16 cellular contexts compared by ENCODE assay signal in the genomic region with DNA sequence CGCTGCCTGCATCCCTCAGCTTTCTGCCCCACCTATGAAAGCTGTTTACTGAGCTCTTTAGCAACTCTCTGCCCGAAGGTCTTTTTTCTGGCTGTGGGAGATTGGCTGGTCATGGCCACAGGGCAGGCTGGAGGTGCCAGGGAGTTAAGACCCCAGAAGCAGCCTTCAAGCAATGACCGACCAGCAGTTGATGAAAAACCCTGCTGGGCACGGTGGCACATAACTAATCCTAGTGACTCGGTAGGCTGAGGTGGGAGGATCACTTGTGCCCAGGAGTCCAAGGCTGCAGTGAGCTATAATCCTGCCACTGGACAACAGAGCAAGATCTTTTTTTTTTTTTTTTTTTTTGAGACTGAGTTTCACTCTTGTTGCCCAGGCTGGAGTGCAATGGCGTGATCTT. TPM values are rescaled to one million over a fixed set of nuclear protein-coding genes. Genes with fewer than 3 reads are reported as not detected.
DNase-seq lines count a peak whose midpoint lies in the region; ATAC-seq and TF ChIP-seq lines count a peak whose summit lies in the region.
"Had no signal": no experiment of that assay in that cellular context is flagged by ENCODE, and none has a peak within 500 bp of the region (broad histone marks: within the 10 kb centered on the region; RNA-seq: fewer than 3 reads in every experiment).

No MANE protein-coding gene starts in this region.

- TF ChIP-seq CTCF in HEK293 (tag by site-specific recombination; IDR thresholded peaks at IDR 0.05), result no peak
- TF ChIP-seq CTCF in RWPE2 (IDR thresholded peaks at IDR 0.05; ENCODE audit: poor library complexity, severe bottlenecking), result no peak

- H2BK12ac ChIP-seq in mesenchymal stem cell (ENCODE audit: low read length in 2 of 2), result no peak overlapping the region

- H3K18ac ChIP-seq in mesenchymal stem cell (ENCODE audit: low read depth in 1 of 2, low read length in 2 of 2), result no peak overlapping the region

- no peak overlapping the region for H3K23ac ChIP-seq in mesenchymal stem cell (ENCODE audit: low read length in 2 of 2)

- no peaks in the 10 kb centered on the region for H4K20me1 ChIP-seq in BLaER1
- H4K20me1 ChIP-seq: BLaER1 treated with 17β-estradiol and CSF1 and Interleukin-3, amounts not matched to agents 10 nM and 100 nM had no signal

- peak overlapping the region; percentile 80 for H2AK5ac ChIP-seq in mesenchymal stem cell (ENCODE audit: low read length, severe bottlenecking)

- H2BK5ac ChIP-seq in mesenchymal stem cell (ENCODE audit: low read depth, low read length, poor library complexity, severe bottlenecking), result no peak overlapping the region

- H3K36me3 ChIP-seq in BLaER1 (no peaks in the 10 kb centered on the region), HEK293 (ENCODE audit: control insufficient read depth in 2 of 2, insufficient read depth in 1 of 2, low read length in 2 of 2) (no peaks in the 10 kb centered on the region), RWPE2 (ENCODE audit: low read depth) (no peaks in the 10 kb centered on the region), mesenchymal stem cell (ENCODE audit: control insufficient read depth in 1 of 2, insufficient read depth in 2 of 2, low read depth in 1 of 2, low read length in 2 of 2) (no peaks in the 10 kb centered on the region)
- H3K36me3 ChIP-seq: BLaER1 treated with 17β-estradiol and CSF1 and Interleukin-3, amounts not matched to agents 10 nM and 100 nM had no signal

- H3K4me3 ChIP-seq in BLaER1 (no peak overlapping the region), HEK293 (ENCODE audit: low read depth, low read length) (no peak overlapping the region), RWPE2 (ENCODE audit: severe bottlenecking) (no peak overlapping the region), mesenchymal stem cell (ENCODE audit: insufficient read depth in 1 of 2, low read depth in 1 of 2, low read length in 2 of 2) (no peak overlapping the region)
- H3K4me3 ChIP-seq: BLaER1 treated with 17β-estradiol and CSF1 and Interleukin-3, amounts not matched to agents 10 nM and 100 nM; GM23248 had no signal

- no peak overlapping the region for H3K27ac Mint-ChIP-seq in T-helper 2 cell treated with Interferon-gamma antibody and Interleukin-4, amounts not matched to agents 5 μg/mL and 100 μg/mL, for 36 hours
- H3K27ac Mint-ChIP-seq: CD4-positive, alpha-beta T cell had no signal

- H3K4ac ChIP-seq in mesenchymal stem cell (ENCODE audit: low read depth in 1 of 2, low read length in 2 of 2), result no peak overlapping the region

- H2BK15ac ChIP-seq in mesenchymal stem cell (ENCODE audit: low read depth, poor library complexity, severe bottlenecking), result no peak overlapping the region

- CTCF ChIA-PET in HEK293 (lab: Yijun Ruan, JAX), result interaction anchor here (0.9 to 2.0 kb wide), 3 partner anchors 11 to 72 kb away, joined by 3 to 10 read pairs (median 3); no protein-coding TSS in a partner anchor

- peaks cover 3% of the 10 kb centered on the region for H3K4me1 Mint-ChIP-seq in T-helper 2 cell treated with Interferon-gamma antibody and Interleukin-4, amounts not matched to agents 5 μg/mL and 100 μg/mL, for 36 hours (ENCODE audit: low read depth)

- H3K9ac ChIP-seq in BLaER1, result no peak overlapping the region
- H3K9ac ChIP-seq in mesenchymal stem cell (ENCODE audit: low read length), result no peak overlapping the region
- H3K9ac ChIP-seq: BLaER1 treated with 17β-estradiol and CSF1 and Interleukin-3, amounts not matched to agents 10 nM and 100 nM; GM23248 had no signal

- ATAC-seq in RWPE2 (ENCODE audit: low read depth), result no peak
- ATAC-seq: HCT116 had no signal

- H3K14ac ChIP-seq in mesenchymal stem cell (ENCODE audit: low read length in 2 of 2), result no peak overlapping the region

- H3K9me3 ChIP-seq in BLaER1 (peaks cover 14% of the 10 kb centered on the region; the same call in 1 of the 2 replicates), HEK293 (ENCODE audit: control insufficient read depth, insufficient read depth, low read depth, low read length) (no peaks in the 10 kb centered on the region), RWPE2 (ENCODE audit: severe bottlenecking) (no peaks in the 10 kb centered on the region), mesenchymal stem cell (ENCODE audit: control insufficient read depth, low read length) (peaks cover 5% of the 10 kb centered on the region)

- no peak overlapping the region for H4K8ac ChIP-seq in mesenchymal stem cell (ENCODE audit: low read length)

- DNase-seq in RWPE2 (ENCODE audit: low spot score) (no peak), mesenchymal stem cell (no peak), COLO829 (ENCODE audit: low spot score) (no peak), NCI-H1930 (lab: John Stamatoyannopoulos, UW) (no peak)
- no peak for DNase-seq in stimulated activated CD4-positive, alpha-beta T cell treated with anti-CD3 and anti-CD28 coated beads, Interleukin-2, amount 100 ng/mL, for 48 hours
- DNase-seq in T-helper 2 cell treated with Interferon-gamma antibody and Interleukin-4, amounts not matched to agents 5 μg/mL and 100 μg/mL, for 36 hours (ENCODE audit: low spot score), result no peak
- DNase-seq: 8988T; CD4-positive, alpha-beta T cell; DMS153; DMS79; GDM1; GM23248 had no signal

- H3K27ac ChIP-seq in BLaER1, result no peak overlapping the region
- H3K27ac ChIP-seq in HEK293 (ENCODE audit: extremely low read depth, low read depth, low read length), result no peak overlapping the region
- H3K27ac ChIP-seq in RWPE2 (ENCODE audit: poor library complexity, severe bottlenecking), result peak overlapping the region; percentile 64
- no peak overlapping the region for H3K27ac ChIP-seq in mesenchymal stem cell (ENCODE audit: low read length, poor library complexity, severe bottlenecking)
- H3K27ac ChIP-seq: BLaER1 treated with 17β-estradiol and CSF1 and Interleukin-3, amounts not matched to agents 10 nM and 100 nM; GM23248 had no signal

- no peaks in the 10 kb centered on the region for H3K9me3 Mint-ChIP-seq in T-helper 2 cell treated with Interferon-gamma antibody and Interleukin-4, amounts not matched to agents 5 μg/mL and 100 μg/mL, for 36 hours
- H3K9me3 Mint-ChIP-seq: CD4-positive, alpha-beta T cell had no signal

- H2BK120ac ChIP-seq in mesenchymal stem cell (ENCODE audit: low read depth, low read length), result no peak overlapping the region

- H4K91ac ChIP-seq in mesenchymal stem cell (ENCODE audit: low read length), result no peak overlapping the region

- WGBS in mesenchymal stem cell, result 98% methylated on average over 5 of the region's 6 CpGs

- no peaks in the 10 kb centered on the region for H3K79me1 ChIP-seq in mesenchymal stem cell (replicated peaks; ENCODE audit: low read length, poor library complexity, severe bottlenecking)

- H3K4me3 Mint-ChIP-seq in T-helper 2 cell treated with Interferon-gamma antibody and Interleukin-4, amounts not matched to agents 5 μg/mL and 100 μg/mL, for 36 hours, result no peak overlapping the region
- H3K4me3 Mint-ChIP-seq: CD4-positive, alpha-beta T cell had no signal

- H3K4me2 ChIP-seq in BLaER1 (peak overlapping the region; percentile 79), mesenchymal stem cell (ENCODE audit: low read length, poor library complexity, severe bottlenecking) (no peak overlapping the region)

- H3K27me3 ChIP-seq in BLaER1, result no peaks in the 10 kb centered on the region
- no peaks in the 10 kb centered on the region for H3K27me3 ChIP-seq in RWPE2 (ENCODE audit: insufficient read depth, poor library complexity, severe bottlenecking)
- H3K27me3 ChIP-seq in mesenchymal stem cell (ENCODE audit: control insufficient read depth in 1 of 2, insufficient read depth in 1 of 2, low read length in 2 of 2), result no peaks in the 10 kb centered on the region
- H3K27me3 ChIP-seq: BLaER1 treated with 17β-estradiol and CSF1 and Interleukin-3, amounts not matched to agents 10 nM and 100 nM had no signal

- POLR2A ChIA-PET in HEK293 (lab: Yijun Ruan, JAX), result no interaction called here

- H3K4me1 ChIP-seq in BLaER1 (peaks cover 44% of the 10 kb centered on the region), HEK293 (ENCODE audit: control insufficient read depth, insufficient read depth, low read length) (no peaks in the 10 kb centered on the region), RWPE2 (ENCODE audit: insufficient read depth, poor library complexity, severe bottlenecking) (peaks cover 12% of the 10 kb centered on the region), mesenchymal stem cell (ENCODE audit: control insufficient read depth, insufficient read depth, low read depth, low read length) (peaks cover 8% of the 10 kb centered on the region)

- H2AFZ ChIP-seq in mesenchymal stem cell (ENCODE audit: low read depth, low read length), result no peak overlapping the region
- H2AFZ ChIP-seq: GM23248 had no signal

- no peaks in the 10 kb centered on the region for H3K36me3 Mint-ChIP-seq in T-helper 2 cell treated with Interferon-gamma antibody and Interleukin-4, amounts not matched to agents 5 μg/mL and 100 μg/mL, for 36 hours (ENCODE audit: low read depth)

- H3K27me3 Mint-ChIP-seq in T-helper 2 cell treated with Interferon-gamma antibody and Interleukin-4, amounts not matched to agents 5 μg/mL and 100 μg/mL, for 36 hours (ENCODE audit: low read depth), result peaks cover 12% of the 10 kb centered on the region
- H3K27me3 Mint-ChIP-seq: CD4-positive, alpha-beta T cell had no signal

TF ChIP-seq in HEK293, 187 proteins besides CTCF, POLR2A, EP300 and RAD21:
- TF ChIP-seq SCRT2 (tag by site-specific recombination; IDR thresholded peaks at IDR 0.05), result no peak
- peak; percentile 42; the same call in 1 of the 2 replicates for TF ChIP-seq ZNF121 (tag by site-specific recombination; IDR thresholded peaks at IDR 0.05)
- TF ChIP-seq ZNF558 (tag by site-specific recombination; IDR thresholded peaks at IDR 0.05), result no peak

RNA-seq across cellular contexts. Expression of gene ITPR3, which starts 20.4 kb away (rescaled TPM):
- polyA plus RNA-seq in mesenchymal stem cell (2013, experiment 1 of 2), result 4.6 TPM
- polyA plus RNA-seq in mesenchymal stem cell (2013, experiment 2 of 2), result 4.5 TPM

RNA-seq across cellular contexts. Expression of gene BAK1, which starts 20.7 kb away (rescaled TPM):
- 15.2 TPM for polyA plus RNA-seq in mesenchymal stem cell (2013, experiment 1 of 2)
- 15.1 TPM for polyA plus RNA-seq in mesenchymal stem cell (2013, experiment 2 of 2)
